In the genomic region with DNA sequence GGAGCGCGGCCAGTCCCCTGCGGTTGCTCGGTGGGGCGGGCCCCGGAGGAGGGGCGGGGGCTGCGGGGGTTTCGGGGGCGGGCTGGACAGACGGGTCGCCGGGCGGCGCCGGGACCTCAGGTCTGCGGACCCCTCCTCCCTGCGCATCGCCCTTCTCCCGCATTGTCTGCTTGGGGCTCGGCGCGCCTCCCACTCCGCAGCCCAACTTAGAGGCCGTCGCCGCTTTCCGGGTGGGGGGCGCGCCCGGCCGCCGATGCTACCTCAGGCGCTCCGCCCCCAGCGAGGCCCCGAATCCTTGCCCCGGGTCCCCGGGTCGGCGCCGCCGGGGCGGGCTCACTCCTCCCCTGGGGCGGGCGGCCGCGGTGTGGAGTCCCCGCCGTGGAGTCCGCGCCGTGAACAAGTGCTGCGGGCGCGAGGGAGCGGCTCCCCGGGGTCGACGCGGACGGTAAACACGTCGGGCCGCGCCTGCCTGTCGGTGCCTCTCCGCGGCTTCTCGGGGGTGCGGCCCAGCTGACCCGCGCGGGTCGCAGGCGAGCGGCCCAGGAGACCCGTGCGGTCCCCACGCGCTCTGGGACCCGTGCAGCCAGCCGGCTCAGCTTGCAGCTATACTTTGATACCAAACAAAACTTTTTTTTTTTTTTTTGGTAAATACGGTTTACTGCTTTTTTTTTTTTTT, we compare ENCODE assay signal across 1 cellular context.
TF ChIP-seq lines count a peak whose summit lies in the region.

No MANE protein-coding gene starts in this region.

TF ChIP-seq in GM23338, 12 proteins besides CTCF, POLR2A, EP300 and RAD21:
- TF ChIP-seq ZNF462 (CRISPR knock-in tag; IDR thresholded peaks at IDR 0.05) = no peak
- no peak for TF ChIP-seq ZNF114 (CRISPR knock-in tag; IDR thresholded peaks at IDR 0.05)
- TF ChIP-seq, protein P1, sequence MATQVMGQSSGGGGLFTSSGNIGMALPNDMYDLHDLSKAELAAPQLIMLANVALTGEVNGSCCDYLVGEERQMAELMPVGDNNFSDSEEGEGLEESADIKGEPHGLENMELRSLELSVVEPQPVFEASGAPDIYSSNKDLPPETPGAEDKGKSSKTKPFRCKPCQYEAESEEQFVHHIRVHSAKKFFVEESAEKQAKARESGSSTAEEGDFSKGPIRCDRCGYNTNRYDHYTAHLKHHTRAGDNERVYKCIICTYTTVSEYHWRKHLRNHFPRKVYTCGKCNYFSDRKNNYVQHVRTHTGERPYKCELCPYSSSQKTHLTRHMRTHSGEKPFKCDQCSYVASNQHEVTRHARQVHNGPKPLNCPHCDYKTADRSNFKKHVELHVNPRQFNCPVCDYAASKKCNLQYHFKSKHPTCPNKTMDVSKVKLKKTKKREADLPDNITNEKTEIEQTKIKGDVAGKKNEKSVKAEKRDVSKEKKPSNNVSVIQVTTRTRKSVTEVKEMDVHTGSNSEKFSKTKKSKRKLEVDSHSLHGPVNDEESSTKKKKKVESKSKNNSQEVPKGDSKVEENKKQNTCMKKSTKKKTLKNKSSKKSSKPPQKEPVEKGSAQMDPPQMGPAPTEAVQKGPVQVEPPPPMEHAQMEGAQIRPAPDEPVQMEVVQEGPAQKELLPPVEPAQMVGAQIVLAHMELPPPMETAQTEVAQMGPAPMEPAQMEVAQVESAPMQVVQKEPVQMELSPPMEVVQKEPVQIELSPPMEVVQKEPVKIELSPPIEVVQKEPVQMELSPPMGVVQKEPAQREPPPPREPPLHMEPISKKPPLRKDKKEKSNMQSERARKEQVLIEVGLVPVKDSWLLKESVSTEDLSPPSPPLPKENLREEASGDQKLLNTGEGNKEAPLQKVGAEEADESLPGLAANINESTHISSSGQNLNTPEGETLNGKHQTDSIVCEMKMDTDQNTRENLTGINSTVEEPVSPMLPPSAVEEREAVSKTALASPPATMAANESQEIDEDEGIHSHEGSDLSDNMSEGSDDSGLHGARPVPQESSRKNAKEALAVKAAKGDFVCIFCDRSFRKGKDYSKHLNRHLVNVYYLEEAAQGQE (IDR thresholded peaks at IDR 0.05; ENCODE audit: unreplicated experiment) = no peak
- TF ChIP-seq CREB1 (CRISPR knock-in tag; IDR thresholded peaks at IDR 0.05; ENCODE audit: low read depth) = no peak
